10 cellular contexts compared by ENCODE assay signal in the genomic region with DNA sequence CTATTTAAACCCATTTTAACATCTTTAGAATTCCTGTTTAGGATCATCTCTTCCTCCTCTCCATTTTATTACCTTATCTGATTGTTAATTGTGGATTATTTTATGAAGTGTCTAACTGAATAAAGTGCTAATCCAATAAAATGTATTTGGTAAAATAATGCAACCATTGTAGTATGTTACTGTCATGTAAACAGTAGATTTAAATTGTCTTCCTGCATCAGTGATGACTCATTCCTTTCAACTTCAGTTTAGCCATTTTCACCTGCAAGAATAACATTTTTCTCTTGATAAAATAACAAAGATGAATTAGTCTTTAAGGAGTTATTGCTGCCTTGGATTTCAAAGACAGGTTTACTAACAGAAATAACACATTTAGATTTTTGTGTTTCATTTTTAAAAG. TPM values are rescaled to one million over a fixed set of nuclear protein-coding genes. Genes with fewer than 3 reads are reported as not detected.
DNase-seq lines count a peak whose midpoint lies in the region; ATAC-seq, FAIRE-seq and TF ChIP-seq lines count a peak whose summit lies in the region.
"Had no signal": no experiment of that assay in that cellular context is flagged by ENCODE, and none has a peak within 500 bp of the region (broad histone marks: within the 10 kb centered on the region; RNA-seq: fewer than 3 reads in every experiment).

No MANE protein-coding gene starts in this region.

- CTCF ChIA-PET in K562 (lab: Yijun Ruan, JAX; ENCODE audit: low intra/inter-chr PET ratio), result interaction anchor here (0.6 to 4.2 kb wide), 5 partner anchors 58 to 228 kb away, joined by 4 to 47 read pairs (median 14); no protein-coding TSS in a partner anchor

- H3K9me3 Mint-ChIP-seq in activated T-cell treated with anti-CD3 and anti-CD28 coated beads, Interleukin-2, amount 50 U/mL, for 4 hours, result no peaks in the 10 kb centered on the region

- peak overlapping the region; percentile 57 for H3K4me3 Mint-ChIP-seq in activated T-cell treated with anti-CD3 and anti-CD28 coated beads, Interleukin-2, amount 50 U/mL, for 4 hours

- no peak overlapping the region for H3K4me3 ChIP-seq in K562
- H3K4me3 ChIP-seq in psoas muscle, result peak overlapping the region; percentile 20
- H3K4me3 ChIP-seq: colonic mucosa had no signal

- in situ Hi-C loops in K562 (cut with MboI), result no loop called here

- H3K9ac ChIP-seq in K562 (ENCODE audit: insufficient read depth in 1 of 2, low read depth in 2 of 2, low read length in 2 of 2), result no peak overlapping the region

- DNase-seq in activated T-cell treated with anti-CD3 and anti-CD28 coated beads, Interleukin-2, amount 50 U/mL, for 4 hours, result no peak
- DNase-seq in activated T-cell treated with anti-CD3 and anti-CD28 coated beads for 4 hours (no peak), LoVo (ENCODE audit: low spot score) (peak; percentile 45), K562 (ENCODE audit: extremely low read depth in 1 of 4, low spot score in 3 of 4) (no peak), psoas muscle (no peak), GM10266 (ENCODE audit: extremely low spot score) (no peak)
- DNase-seq: colonic mucosa, NCI-H2171 treated with DMSO at 0.1 percent for 48 hours had no signal

- H3K27ac ChIP-seq in K562 (ENCODE audit: extremely low read depth, low read depth, low read length) (no peak overlapping the region; the same call in 2 of the 3 replicates), psoas muscle (peak overlapping the region; percentile 51)
- H3K27ac ChIP-seq: colonic mucosa had no signal

- no peak overlapping the region for H3K4me2 ChIP-seq in K562 (ENCODE audit: insufficient read depth, low read length)

- peaks cover 75% of the 10 kb centered on the region for H3K4me1 Mint-ChIP-seq in activated T-cell treated with anti-CD3 and anti-CD28 coated beads, Interleukin-2, amount 50 U/mL, for 4 hours (ENCODE audit: low read depth)

- H3K27me3 Mint-ChIP-seq in activated T-cell treated with anti-CD3 and anti-CD28 coated beads, Interleukin-2, amount 50 U/mL, for 4 hours (ENCODE audit: low read depth), result no peaks in the 10 kb centered on the region

- intact Hi-C loops in K562 (cut with micrococcal nuclease), result loop anchor here (1.0 to 5.0 kb wide), 6 partner anchors 152 to 613 kb away; a partner anchor contains a TSS
- intact Hi-C loops in psoas muscle (cut with DNase I), result loop anchor here (1.0 to 5.0 kb wide), 3 partner anchors 166 to 220 kb away; no protein-coding TSS in a partner anchor

- no peak overlapping the region for H2AFZ ChIP-seq in K562 (ENCODE audit: low read depth, low read length)

- peaks cover 100% of the 10 kb centered on the region for H3K79me2 ChIP-seq in K562 (ENCODE audit: control insufficient read depth, insufficient read depth, low read length)

- H3K36me3 Mint-ChIP-seq in activated T-cell treated with anti-CD3 and anti-CD28 coated beads, Interleukin-2, amount 50 U/mL, for 4 hours (ENCODE audit: insufficient read depth), result peaks cover 4% of the 10 kb centered on the region

- no peak for TF ChIP-seq RAD21 in K562 (CRISPR knock-in tag; conservative IDR thresholded peaks at IDR 0.05 in 1 of 2, IDR thresholded peaks at IDR 0.05 in 1 of 2)

- no peak for TF ChIP-seq EP300 in K562 (IDR thresholded peaks at IDR 0.05; ENCODE audit: low read length)

- H3K4me1 ChIP-seq in K562 (replicated peaks in 1 of 2; ENCODE audit: control insufficient read depth in 2 of 2, insufficient read depth in 2 of 2, low read length in 2 of 2) (peaks cover 13 to 44% of the 10 kb centered on the region in 2 experiments), psoas muscle (peaks cover 74% of the 10 kb centered on the region)

- POLR2A ChIA-PET in K562 (lab: Yijun Ruan, JAX), result interaction anchor here (0.8 to 1.6 kb wide), 6 partner anchors 21 to 255 kb away, joined by 3 to 9 read pairs (median 4); a partner anchor contains a TSS

- H3K9me1 ChIP-seq in K562 (ENCODE audit: control insufficient read depth, insufficient read depth, low read length), result peaks cover 1% of the 10 kb centered on the region

- no peak for TF ChIP-seq POLR2A in K562 (conservative IDR thresholded peaks at IDR 0.05)

- H3K36me3 ChIP-seq in K562 (ENCODE audit: control insufficient read depth, insufficient read depth, low read length), result peaks cover 17% of the 10 kb centered on the region; the same call in 2 of the 3 replicates
- H3K36me3 ChIP-seq in psoas muscle (ENCODE audit: insufficient read depth in 1 of 2, low read depth in 1 of 2), result no peaks in the 10 kb centered on the region
- H3K36me3 ChIP-seq: colonic mucosa had no signal

- FAIRE-seq in K562 (lab: Jason Lieb, UNC), result no peak

- H3K27me3 ChIP-seq in K562 (ENCODE audit: control insufficient read depth in 2 of 2, insufficient read depth in 2 of 2, low read length in 2 of 2) (no peaks in the 10 kb centered on the region), psoas muscle (ENCODE audit: insufficient read depth in 3 of 3, low read length in 2 of 3) (no peaks in the 10 kb centered on the region)
- H3K27me3 ChIP-seq: colonic mucosa had no signal

- no peak for TF ChIP-seq CTCF in K562 (IDR thresholded peaks at IDR 0.05 in 2 of 3, conservative IDR thresholded peaks at IDR 0.05 in 1 of 3; ENCODE audit: insufficient read depth in 2 of 3, low read depth in 1 of 3, low read length in 3 of 3)
- TF ChIP-seq CTCF in psoas muscle (IDR thresholded peaks at IDR 0.05), result no peak
- TF ChIP-seq CTCF in GM10266 (IDR thresholded peaks at IDR 0.05; ENCODE audit: control insufficient read depth, insufficient read depth, low read depth, missing control alignments), result no peak

- no TSS peak for BruUV-seq in K562 (replicated peaks; lab: Mats Ljungman, UMichigan)

- no peak for ATAC-seq in activated T-cell treated with anti-CD3 and anti-CD28 coated beads, Interleukin-2, amount 50 U/mL, for 4 hours
- ATAC-seq in K562 (no peak), psoas muscle (no peak), GM21737 (IDR thresholded peaks at IDR 0.05; ENCODE audit: unreplicated experiment) (no peak), GM21529 (IDR thresholded peaks at IDR 0.05; ENCODE audit: unreplicated experiment) (no peak)

- H3K9me3 ChIP-seq in K562 (replicated peaks; ENCODE audit: control insufficient read depth, insufficient read depth, low read depth, low read length) (no peaks in the 10 kb centered on the region), psoas muscle (no peaks in the 10 kb centered on the region)
- H3K9me3 ChIP-seq: colonic mucosa had no signal

- peaks cover 16% of the 10 kb centered on the region for H4K20me1 ChIP-seq in K562 (replicated peaks; ENCODE audit: control insufficient read depth, insufficient read depth, low read length)

TF ChIP-seq in K562, 482 proteins besides CTCF, POLR2A, EP300 and RAD21 (continues in another document):
- peak; percentile 72 for TF ChIP-seq ZNF24 (IDR thresholded peaks at IDR 0.05)
- TF ChIP-seq ARID1B (IDR thresholded peaks at IDR 0.05), result peak; percentile 38; the same call in 1 of the 2 replicates
- 0 out of 4 replicates have a peak, but pooled peaks of 1 of the 2 experiments have one; percentile 23 for TF ChIP-seq FOXK2 (conservative IDR thresholded peaks at IDR 0.05 in 1 of 2, IDR thresholded peaks at IDR 0.05 in 1 of 2; ENCODE audit: low read depth in 2 of 2)
- TF ChIP-seq NFE2 (IDR thresholded peaks at IDR 0.05; ENCODE audit: low read depth), result peak; percentile 45; the same call in 1 of the 2 replicates
- peak; percentile 58; the same call in 1 of the 2 replicates for TF ChIP-seq ZNF316 (IDR thresholded peaks at IDR 0.05)
- TF ChIP-seq MCM3 (IDR thresholded peaks at IDR 0.05), result no peak
- TF ChIP-seq THRAP3 (IDR thresholded peaks at IDR 0.05; ENCODE audit: borderline replicate concordance), result 0 out of 2 replicates have a peak, but pooled peaks have one; percentile 29
- TF ChIP-seq C11orf30 (IDR thresholded peaks at IDR 0.05; ENCODE audit: low read depth), result 0 out of 2 replicates have a peak, but pooled peaks have one; percentile 56
- TF ChIP-seq RFX1 (IDR thresholded peaks at IDR 0.05), result no peak
- TF ChIP-seq, protein P1, sequence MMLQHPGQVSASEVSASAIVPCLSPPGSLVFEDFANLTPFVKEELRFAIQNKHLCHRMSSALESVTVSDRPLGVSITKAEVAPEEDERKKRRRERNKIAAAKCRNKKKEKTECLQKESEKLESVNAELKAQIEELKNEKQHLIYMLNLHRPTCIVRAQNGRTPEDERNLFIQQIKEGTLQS (IDR thresholded peaks at IDR 0.05), result peak; percentile 97
- TF ChIP-seq, protein P1 (CRISPR knock-in tag; conservative IDR thresholded peaks at IDR 0.05), result no peak
- peak; percentile 68; the same call in 1 of the 2 replicates for TF ChIP-seq JUN (IDR thresholded peaks at IDR 0.05; ENCODE audit: borderline replicate concordance, low read depth, low read length)
- TF ChIP-seq JUN (CRISPR knock-in tag; IDR thresholded peaks at IDR 0.05; ENCODE audit: borderline replicate concordance), result no peak
- no peak for TF ChIP-seq ZNF75A (CRISPR knock-in tag; IDR thresholded peaks at IDR 0.05)
- TF ChIP-seq KHSRP (IDR thresholded peaks at IDR 0.05), result 0 out of 2 replicates have a peak, but pooled peaks have one; percentile 26

RNA-seq across cellular contexts. Expression of a gene that starts 5.4 kb away (rescaled TPM):
- total RNA-seq in activated T-cell treated with anti-CD3 and anti-CD28 coated beads, Interleukin-2, amount 50 U/mL, for 4 hours, result 10 to 100 TPM; 36.2 to 41.4 (median 41.0) TPM
- total RNA-seq in K562 (2011; cell fraction: chromatin; rRNA removed; ENCODE audit: low replicate concordance), result 22.5 and 38.1 TPM in 2 replicates
- 17.6 and 18.8 TPM in 2 replicates for total RNA-seq in K562 (2011; cell fraction: nucleolus; rRNA removed)
- 24.0 and 38.3 TPM in 2 replicates for total RNA-seq in K562 (2011; cell fraction: nucleoplasm; rRNA removed)
- 57.2 and 59.8 TPM in 2 replicates for total RNA-seq in K562 (2014; rRNA removed)
- total RNA-seq in K562 (2014; rRNA removed; fragmentation: Illumina TruSeq; extraction: Trizol), result 64.3 and 73.5 TPM in 2 replicates
- total RNA-seq in K562 (2015; rRNA removed; fragmentation: Illumina TruSeq; extraction: Trizol), result 66.1 and 69.6 TPM in 2 replicates
- 70.9 and 71.1 TPM in 2 replicates for total RNA-seq in K562 (2021)
- polyA plus RNA-seq in K562 (2011; rRNA removed), result 79.3 and 106 TPM in 2 replicates
- 37.4 and 45.8 TPM in 2 replicates for polyA plus RNA-seq in K562 (2011; cell fraction: cytosol; rRNA removed)
- 26.6 and 37.4 TPM in 2 replicates for polyA plus RNA-seq in K562 (2011; cell fraction: nucleus; rRNA removed)
- 45.3 and 51.5 TPM in 2 replicates for polyA plus RNA-seq in K562 (2012)
- 62.9 and 71.3 TPM in 2 replicates for polyA plus RNA-seq in K562 (2014; fragmentation: Illumina TruSeq; extraction: Trizol)
- 10 to 100 TPM; 26.9 to 31.2 TPM for polyA plus RNA-seq in K562 (2014; fragmentation: Nextera tagmentation; extraction: Ambion mirVana)
- 53.8 and 62.2 TPM in 2 replicates for polyA plus RNA-seq in K562 (2014; rRNA removed)
- polyA minus RNA-seq in K562 (2011; rRNA and poly(A)+ RNA removed), result 59.4 and 61.4 TPM in 2 replicates
- polyA minus RNA-seq in K562 (2011; cell fraction: cytosol; rRNA and poly(A)+ RNA removed), result 33.0 and 37.2 TPM in 2 replicates
- 25.4 and 30.1 TPM in 2 replicates for polyA minus RNA-seq in K562 (2011; cell fraction: nucleus; rRNA and poly(A)+ RNA removed)
- 10 to 100 TPM; 28.5 to 55.1 (median 32.0) TPM for total RNA-seq in psoas muscle
- polyA plus RNA-seq in psoas muscle, result 10 to 100 TPM; 27.7 to 46.5 (median 28.1) TPM
